In genomic region chr6:149397384-149397783, GRCh38 we compare ENCODE assay signal across 24 cellular contexts. TPM values are rescaled to one million over a fixed set of nuclear protein-coding genes. Genes with fewer than 3 reads are reported as not detected.
"Had no signal": no experiment of that assay in that cellular context is flagged by ENCODE, and none has a peak within 500 bp of the region (broad histone marks: within the 10 kb centered on the region; RNA-seq: fewer than 3 reads in every experiment).

No MANE protein-coding gene starts in this region.

- H3K27ac Mint-ChIP-seq: nephron progenitor cell; stimulated activated naive B cell treated with anti-CD40 and anti-IgM and Interleukin-4, amounts not matched to agents 10 μg/mL and 1 μg/mL and 100 μg/mL, for 72 hours; stimulated activated naive CD8-positive, alpha-beta T cell treated with anti-CD3 and anti-CD28 coated beads, Interleukin-15, Interleukin-2, amounts not matched to agents 100 ng/mL and 50 ng/mL, for 24 hours had no signal

- H3K4me3 Mint-ChIP-seq: naive thymus-derived CD8-positive, alpha-beta T cell; nephron progenitor cell; stimulated activated naive B cell treated with anti-CD40 and anti-IgM and Interleukin-4, amounts not matched to agents 10 μg/mL and 1 μg/mL and 100 μg/mL, for 72 hours; stimulated activated naive CD8-positive, alpha-beta T cell treated with anti-CD3 and anti-CD28 coated beads, Interleukin-15, Interleukin-2, amounts not matched to agents 100 ng/mL and 50 ng/mL, for 24 hours had no signal

- H3K27ac ChIP-seq: dorsolateral prefrontal cortex, gastrocnemius medialis, heart left ventricle, hepatocyte, left ventricle myocardium inferior, lower lobe of right lung, psoas muscle, skin epidermis, spleen, thoracic aorta, transverse colon, upper lobe of right lung, uterus had no signal

- H3K4me3 ChIP-seq: dorsolateral prefrontal cortex, gastrocnemius medialis, heart left ventricle, hepatocyte, left ventricle myocardium inferior, lower lobe of right lung, psoas muscle, skin epidermis, spleen, thoracic aorta, transverse colon, upper lobe of right lung, uterus had no signal

- H3K9me3 Mint-ChIP-seq: naive thymus-derived CD8-positive, alpha-beta T cell; stimulated activated naive B cell treated with anti-CD40 and anti-IgM and Interleukin-4, amounts not matched to agents 10 μg/mL and 1 μg/mL and 100 μg/mL, for 72 hours; stimulated activated naive CD8-positive, alpha-beta T cell treated with anti-CD3 and anti-CD28 coated beads, Interleukin-15, Interleukin-2, amounts not matched to agents 100 ng/mL and 50 ng/mL, for 24 hours had no signal

- ATAC-seq: gastrocnemius medialis; heart left ventricle; left cardiac atrium; lower lobe of right lung; naive thymus-derived CD8-positive, alpha-beta T cell; psoas muscle; right cardiac atrium; stimulated activated naive B cell treated with anti-CD40 and anti-IgM and Interleukin-4, amounts not matched to agents 10 μg/mL and 1 μg/mL and 100 μg/mL, for 72 hours; upper lobe of right lung had no signal

- H3K9me3 ChIP-seq: gastrocnemius medialis, lower lobe of right lung, psoas muscle, spleen, thoracic aorta, transverse colon, upper lobe of right lung, uterus had no signal

- H3K36me3 ChIP-seq: uterus had no signal

- H3K4me1 ChIP-seq: heart left ventricle, left ventricle myocardium inferior, lower lobe of right lung, psoas muscle, upper lobe of right lung, uterus had no signal

- H3K27me3 ChIP-seq: dorsolateral prefrontal cortex, gastrocnemius medialis, heart left ventricle, hepatocyte, spleen, transverse colon, upper lobe of right lung, uterus had no signal

- H3K27me3 Mint-ChIP-seq: naive thymus-derived CD8-positive, alpha-beta T cell; stimulated activated naive B cell treated with anti-CD40 and anti-IgM and Interleukin-4, amounts not matched to agents 10 μg/mL and 1 μg/mL and 100 μg/mL, for 72 hours; stimulated activated naive CD8-positive, alpha-beta T cell treated with anti-CD3 and anti-CD28 coated beads, Interleukin-15, Interleukin-2, amounts not matched to agents 100 ng/mL and 50 ng/mL, for 24 hours had no signal

- DNase-seq: dorsolateral prefrontal cortex; effector CD4-positive, alpha-beta T cell; foreskin fibroblast; gastrocnemius medialis; heart left ventricle; left cardiac atrium; left ventricle myocardium inferior; lower lobe of right lung; naive thymus-derived CD8-positive, alpha-beta T cell; nephron progenitor cell; nucleus accumbens; psoas muscle; right cardiac atrium; spleen; stimulated activated CD4-positive, alpha-beta T cell treated with anti-CD3 and anti-CD28 coated beads, Interleukin-2, amount 100 ng/mL, for 48 hours; stimulated activated naive B cell treated with anti-CD40 and anti-IgM and Interleukin-4, amounts not matched to agents 10 μg/mL and 1 μg/mL and 100 μg/mL, for 72 hours; transverse colon; upper lobe of right lung; uterus had no signal

RNA-seq across cellular contexts. Expression of gene SUMO4, which starts 2.7 kb away (rescaled TPM):
- total RNA-seq: kidney epithelial cell had no signal
